1 cellular context compared by ENCODE assay signal in the genomic region with DNA sequence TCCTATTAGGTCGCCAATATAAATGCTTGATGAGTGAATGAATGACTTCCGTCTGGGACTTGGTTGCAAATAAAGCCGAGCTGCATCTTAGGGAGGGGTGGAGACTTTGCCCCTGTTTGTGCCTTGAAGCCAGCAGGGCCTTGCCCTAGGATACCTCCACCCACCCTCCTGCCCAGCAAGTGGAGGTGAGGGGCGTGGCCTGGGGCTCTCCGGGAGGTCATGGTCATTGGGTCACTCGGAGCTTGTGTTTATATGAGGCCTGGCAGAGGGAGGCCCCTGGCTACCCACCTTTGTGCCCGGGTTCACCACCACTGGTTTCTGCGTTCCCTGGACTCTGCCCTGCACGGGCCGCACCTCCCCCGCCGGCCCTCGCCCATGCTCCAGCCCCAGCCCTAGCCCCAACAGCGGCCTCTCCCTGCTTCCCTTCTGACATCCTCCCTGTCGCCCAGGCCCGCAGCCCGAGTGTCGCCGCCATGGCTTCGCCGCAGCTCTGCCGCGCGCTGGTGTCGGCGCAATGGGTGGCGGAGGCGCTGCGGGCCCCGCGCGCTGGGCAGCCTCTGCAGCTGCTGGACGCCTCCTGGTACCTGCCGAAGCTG.
A peak's percentile ranks its signal among the peaks of the same experiment; 100 is the strongest.
TF ChIP-seq lines count a peak whose summit lies in the region.

No MANE protein-coding gene starts in this region.

TF ChIP-seq in HepG2, 621 proteins besides CTCF, POLR2A, EP300 and RAD21 (continues in another document):
- TF ChIP-seq SMARCE1 (IDR thresholded peaks at IDR 0.05; ENCODE audit: borderline replicate concordance) (no peak), ZNF589 (CRISPR knock-in tag; conservative IDR thresholded peaks at IDR 0.05) (no peak), ZNF83 (CRISPR knock-in tag; IDR thresholded peaks at IDR 0.05; ENCODE audit: borderline replicate concordance) (no peak), ZNF713 (CRISPR knock-in tag; IDR thresholded peaks at IDR 0.05) (peak; percentile 65; the same call in 1 of the 2 replicates), AHR (CRISPR knock-in tag; IDR thresholded peaks at IDR 0.05) (0 out of 2 replicates have a peak, but pooled peaks have one; percentile 53), SMAD1 (CRISPR knock-in tag; IDR thresholded peaks at IDR 0.05; ENCODE audit: borderline replicate concordance, low read depth) (no peak), ELF1 (CRISPR knock-in tag; IDR thresholded peaks at IDR 0.05) (no peak), MZF1 (CRISPR knock-in tag; IDR thresholded peaks at IDR 0.05; ENCODE audit: borderline replicate concordance) (no peak), ZFY (CRISPR knock-in tag; IDR thresholded peaks at IDR 0.05) (peak; percentile 57; the same call in 1 of the 2 replicates), ATF7-NPFF (CRISPR knock-in tag; IDR thresholded peaks at IDR 0.05; ENCODE audit: low read depth) (no peak), CREB1 (IDR thresholded peaks at IDR 0.05) (no peak), CREB1 (CRISPR knock-in tag; IDR thresholded peaks at IDR 0.05) (no peak), KLF12 (CRISPR knock-in tag; IDR thresholded peaks at IDR 0.05; ENCODE audit: borderline replicate concordance) (peak; percentile 90; the same call in 1 of the 2 replicates), POLR2G (IDR thresholded peaks at IDR 0.05; ENCODE audit: low read depth, low read length) (peak; percentile 61), HIVEP1 (CRISPR knock-in tag; IDR thresholded peaks at IDR 0.05) (peak; percentile 74), SOX6 (IDR thresholded peaks at IDR 0.05) (no peak), SOX6 (CRISPR knock-in tag; IDR thresholded peaks at IDR 0.05) (peak; percentile 86), CBX1 (IDR thresholded peaks at IDR 0.05; ENCODE audit: low read depth) (no peak), RFX3 (CRISPR knock-in tag; IDR thresholded peaks at IDR 0.05) (no peak), MXI1 (IDR thresholded peaks at IDR 0.05; ENCODE audit: borderline replicate concordance, low read depth, low read length) (no peak), ZNF234 (CRISPR knock-in tag; conservative IDR thresholded peaks at IDR 0.05) (no peak), MED13 (CRISPR knock-in tag; IDR thresholded peaks at IDR 0.05) (0 out of 2 replicates have a peak, but pooled peaks have one; percentile 37), TBP (CRISPR knock-in tag; IDR thresholded peaks at IDR 0.05) (no peak), GLI4 (CRISPR knock-in tag; IDR thresholded peaks at IDR 0.05; ENCODE audit: borderline replicate concordance) (no peak), EEA1 (CRISPR knock-in tag; IDR thresholded peaks at IDR 0.05; ENCODE audit: borderline replicate concordance) (no peak), ZNF235 (CRISPR knock-in tag; IDR thresholded peaks at IDR 0.05; ENCODE audit: borderline replicate concordance) (no peak), NR2F6 (IDR thresholded peaks at IDR 0.05) (peak; percentile 93), NR2F6 (CRISPR knock-in tag; IDR thresholded peaks at IDR 0.05) (peak; percentile 96), NFIB (CRISPR knock-in tag; IDR thresholded peaks at IDR 0.05; ENCODE audit: borderline replicate concordance) (no peak), KDM5B (CRISPR knock-in tag; IDR thresholded peaks at IDR 0.05; ENCODE audit: borderline replicate concordance) (peak; percentile 44; the same call in 1 of the 2 replicates), ZNF619 (CRISPR knock-in tag; IDR thresholded peaks at IDR 0.05) (no peak)
- TF ChIP-seq, protein P1, sequence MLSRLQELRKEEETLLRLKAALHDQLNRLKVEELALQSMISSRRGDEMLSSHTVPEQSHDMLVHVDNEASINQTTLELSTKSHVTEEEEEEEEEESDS (CRISPR knock-in tag; IDR thresholded peaks at IDR 0.05; ENCODE audit: borderline replicate concordance), result no peak
- TF ChIP-seq, protein P2, sequence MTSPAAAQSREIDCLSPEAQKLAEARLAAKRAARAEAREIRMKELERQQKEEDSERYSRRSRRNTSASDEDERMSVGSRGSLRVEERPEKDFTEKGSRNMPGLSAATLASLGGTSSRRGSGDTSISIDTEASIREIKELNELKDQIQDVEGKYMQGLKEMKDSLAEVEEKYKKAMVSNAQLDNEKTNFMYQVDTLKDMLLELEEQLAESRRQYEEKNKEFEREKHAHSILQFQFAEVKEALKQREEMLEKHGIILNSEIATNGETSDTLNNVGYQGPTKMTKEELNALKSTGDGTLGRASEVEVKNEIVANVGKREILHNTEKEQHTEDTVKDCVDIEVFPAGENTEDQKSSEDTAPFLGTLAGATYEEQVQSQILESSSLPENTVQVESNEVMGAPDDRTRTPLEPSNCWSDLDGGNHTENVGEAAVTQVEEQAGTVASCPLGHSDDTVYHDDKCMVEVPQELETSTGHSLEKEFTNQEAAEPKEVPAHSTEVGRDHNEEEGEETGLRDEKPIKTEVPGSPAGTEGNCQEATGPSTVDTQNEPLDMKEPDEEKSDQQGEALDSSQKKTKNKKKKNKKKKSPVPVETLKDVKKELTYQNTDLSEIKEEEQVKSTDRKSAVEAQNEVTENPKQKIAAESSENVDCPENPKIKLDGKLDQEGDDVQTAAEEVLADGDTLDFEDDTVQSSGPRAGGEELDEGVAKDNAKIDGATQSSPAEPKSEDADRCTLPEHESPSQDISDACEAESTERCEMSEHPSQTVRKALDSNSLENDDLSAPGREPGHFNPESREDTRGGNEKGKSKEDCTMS (CRISPR knock-in tag; conservative IDR thresholded peaks at IDR 0.05), result no peak
- TF ChIP-seq, protein P3, sequence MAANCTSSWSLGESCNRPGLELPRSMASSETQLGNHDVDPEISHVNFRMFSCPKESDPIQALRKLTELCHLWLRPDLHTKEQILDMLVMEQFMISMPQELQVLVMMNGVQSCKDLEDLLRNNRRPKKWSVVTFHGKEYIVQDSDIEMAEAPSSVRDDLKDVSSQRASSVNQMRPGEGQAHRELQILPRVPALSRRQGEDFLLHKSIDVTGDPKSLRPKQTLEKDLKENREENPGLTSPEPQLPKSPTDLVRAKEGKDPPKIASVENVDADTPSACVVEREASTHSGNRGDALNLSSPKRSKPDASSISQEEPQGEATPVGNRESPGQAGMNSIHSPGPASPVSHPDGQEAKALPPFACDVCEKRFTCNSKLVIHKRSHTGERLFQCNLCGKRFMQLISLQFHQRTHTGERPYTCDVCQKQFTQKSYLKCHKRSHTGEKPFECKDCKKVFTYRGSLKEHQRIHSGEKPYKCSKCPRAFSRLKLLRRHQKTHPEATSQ (CRISPR knock-in tag; IDR thresholded peaks at IDR 0.05; ENCODE audit: borderline replicate concordance), result no peak
- TF ChIP-seq, protein P4, sequence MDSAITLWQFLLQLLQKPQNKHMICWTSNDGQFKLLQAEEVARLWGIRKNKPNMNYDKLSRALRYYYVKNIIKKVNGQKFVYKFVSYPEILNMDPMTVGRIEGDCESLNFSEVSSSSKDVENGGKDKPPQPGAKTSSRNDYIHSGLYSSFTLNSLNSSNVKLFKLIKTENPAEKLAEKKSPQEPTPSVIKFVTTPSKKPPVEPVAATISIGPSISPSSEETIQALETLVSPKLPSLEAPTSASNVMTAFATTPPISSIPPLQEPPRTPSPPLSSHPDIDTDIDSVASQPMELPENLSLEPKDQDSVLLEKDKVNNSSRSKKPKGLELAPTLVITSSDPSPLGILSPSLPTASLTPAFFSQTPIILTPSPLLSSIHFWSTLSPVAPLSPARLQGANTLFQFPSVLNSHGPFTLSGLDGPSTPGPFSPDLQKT (CRISPR knock-in tag; IDR thresholded peaks at IDR 0.05; ENCODE audit: borderline replicate concordance), result no peak
- TF ChIP-seq, protein P5, sequence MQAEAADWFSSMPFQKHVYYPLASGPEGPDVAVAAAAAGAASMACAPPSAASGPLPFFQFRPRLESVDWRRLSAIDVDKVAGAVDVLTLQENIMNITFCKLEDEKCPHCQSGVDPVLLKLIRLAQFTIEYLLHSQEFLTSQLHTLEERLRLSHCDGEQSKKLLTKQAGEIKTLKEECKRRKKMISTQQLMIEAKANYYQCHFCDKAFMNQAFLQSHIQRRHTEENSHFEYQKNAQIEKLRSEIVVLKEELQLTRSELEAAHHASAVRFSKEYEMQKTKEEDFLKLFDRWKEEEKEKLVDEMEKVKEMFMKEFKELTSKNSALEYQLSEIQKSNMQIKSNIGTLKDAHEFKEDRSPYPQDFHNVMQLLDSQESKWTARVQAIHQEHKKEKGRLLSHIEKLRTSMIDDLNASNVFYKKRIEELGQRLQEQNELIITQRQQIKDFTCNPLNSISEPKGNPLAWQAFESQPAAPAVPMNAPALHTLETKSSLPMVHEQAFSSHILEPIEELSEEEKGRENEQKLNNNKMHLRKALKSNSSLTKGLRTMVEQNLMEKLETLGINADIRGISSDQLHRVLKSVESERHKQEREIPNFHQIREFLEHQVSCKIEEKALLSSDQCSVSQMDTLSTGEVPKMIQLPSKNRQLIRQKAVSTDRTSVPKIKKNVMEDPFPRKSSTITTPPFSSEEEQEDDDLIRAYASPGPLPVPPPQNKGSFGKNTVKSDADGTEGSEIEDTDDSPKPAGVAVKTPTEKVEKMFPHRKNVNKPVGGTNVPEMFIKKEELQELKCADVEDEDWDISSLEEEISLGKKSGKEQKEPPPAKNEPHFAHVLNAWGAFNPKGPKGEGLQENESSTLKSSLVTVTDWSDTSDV (CRISPR knock-in tag; IDR thresholded peaks at IDR 0.05), result no peak
- TF ChIP-seq, protein P6, sequence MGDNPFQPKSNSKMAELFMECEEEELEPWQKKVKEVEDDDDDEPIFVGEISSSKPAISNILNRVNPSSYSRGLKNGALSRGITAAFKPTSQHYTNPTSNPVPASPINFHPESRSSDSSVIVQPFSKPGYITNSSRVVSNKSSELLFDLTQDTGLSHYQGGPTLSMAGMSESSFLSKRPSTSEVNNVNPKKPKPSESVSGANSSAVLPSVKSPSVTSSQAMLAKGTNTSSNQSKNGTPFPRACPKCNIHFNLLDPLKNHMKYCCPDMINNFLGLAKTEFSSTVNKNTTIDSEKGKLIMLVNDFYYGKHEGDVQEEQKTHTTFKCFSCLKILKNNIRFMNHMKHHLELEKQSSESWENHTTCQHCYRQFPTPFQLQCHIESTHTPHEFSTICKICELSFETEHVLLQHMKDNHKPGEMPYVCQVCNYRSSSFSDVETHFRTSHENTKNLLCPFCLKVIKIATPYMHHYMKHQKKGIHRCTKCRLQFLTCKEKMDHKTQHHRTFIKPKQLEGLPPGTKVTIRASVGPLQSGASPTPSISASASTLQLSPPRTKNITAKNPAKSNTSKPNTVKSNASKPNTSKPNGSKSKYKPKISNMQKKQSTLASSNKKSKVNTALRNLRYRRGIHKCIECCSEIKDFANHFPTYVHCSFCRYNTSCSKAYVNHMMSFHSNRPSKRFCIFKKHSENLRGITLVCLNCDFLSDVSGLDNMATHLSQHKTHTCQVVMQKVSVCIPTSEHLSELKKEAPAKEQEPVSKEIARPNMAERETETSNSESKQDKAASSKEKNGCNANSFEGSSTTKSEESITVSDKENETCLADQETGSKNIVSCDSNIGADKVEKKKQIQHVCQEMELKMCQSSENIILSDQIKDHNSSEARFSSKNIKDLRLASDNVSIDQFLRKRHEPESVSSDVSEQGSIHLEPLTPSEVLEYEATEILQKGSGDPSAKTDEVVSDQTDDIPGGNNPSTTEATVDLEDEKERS (CRISPR knock-in tag; IDR thresholded peaks at IDR 0.05), result 0 out of 2 replicates have a peak, but pooled peaks have one; percentile 66
- TF ChIP-seq, protein P7, sequence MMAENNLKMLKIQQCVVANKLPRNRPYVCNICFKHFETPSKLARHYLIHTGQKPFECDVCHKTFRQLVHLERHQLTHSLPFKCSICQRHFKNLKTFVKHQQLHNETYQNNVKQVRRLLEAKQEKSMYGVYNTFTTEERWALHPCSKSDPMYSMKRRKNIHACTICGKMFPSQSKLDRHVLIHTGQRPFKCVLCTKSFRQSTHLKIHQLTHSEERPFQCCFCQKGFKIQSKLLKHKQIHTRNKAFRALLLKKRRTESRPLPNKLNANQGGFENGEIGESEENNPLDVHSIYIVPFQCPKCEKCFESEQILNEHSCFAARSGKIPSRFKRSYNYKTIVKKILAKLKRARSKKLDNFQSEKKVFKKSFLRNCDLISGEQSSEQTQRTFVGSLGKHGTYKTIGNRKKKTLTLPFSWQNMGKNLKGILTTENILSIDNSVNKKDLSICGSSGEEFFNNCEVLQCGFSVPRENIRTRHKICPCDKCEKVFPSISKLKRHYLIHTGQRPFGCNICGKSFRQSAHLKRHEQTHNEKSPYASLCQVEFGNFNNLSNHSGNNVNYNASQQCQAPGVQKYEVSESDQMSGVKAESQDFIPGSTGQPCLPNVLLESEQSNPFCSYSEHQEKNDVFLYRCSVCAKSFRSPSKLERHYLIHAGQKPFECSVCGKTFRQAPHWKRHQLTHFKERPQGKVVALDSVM (CRISPR knock-in tag; IDR thresholded peaks at IDR 0.05), result peak; percentile 46; the same call in 1 of the 2 replicates
- TF ChIP-seq, protein P8, sequence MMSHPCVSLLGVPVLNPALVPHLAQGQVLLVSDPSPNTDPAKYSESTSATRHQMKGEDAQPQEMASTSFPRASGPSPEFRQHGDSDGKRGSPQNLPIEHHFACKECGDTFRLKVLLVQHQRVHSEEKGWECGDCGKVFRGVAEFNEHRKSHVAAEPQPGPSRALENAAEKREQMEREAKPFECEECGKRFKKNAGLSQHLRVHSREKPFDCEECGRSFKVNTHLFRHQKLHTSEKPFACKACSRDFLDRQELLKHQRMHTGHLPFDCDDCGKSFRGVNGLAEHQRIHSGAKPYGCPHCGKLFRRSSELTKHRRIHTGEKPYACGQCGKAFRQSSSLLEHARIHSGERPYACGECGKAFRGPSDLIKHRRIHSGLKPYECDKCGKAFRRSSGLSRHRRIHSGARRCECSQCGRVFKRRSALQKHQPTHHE (CRISPR knock-in tag; IDR thresholded peaks at IDR 0.05; ENCODE audit: borderline replicate concordance), result no peak
- TF ChIP-seq, protein P9, sequence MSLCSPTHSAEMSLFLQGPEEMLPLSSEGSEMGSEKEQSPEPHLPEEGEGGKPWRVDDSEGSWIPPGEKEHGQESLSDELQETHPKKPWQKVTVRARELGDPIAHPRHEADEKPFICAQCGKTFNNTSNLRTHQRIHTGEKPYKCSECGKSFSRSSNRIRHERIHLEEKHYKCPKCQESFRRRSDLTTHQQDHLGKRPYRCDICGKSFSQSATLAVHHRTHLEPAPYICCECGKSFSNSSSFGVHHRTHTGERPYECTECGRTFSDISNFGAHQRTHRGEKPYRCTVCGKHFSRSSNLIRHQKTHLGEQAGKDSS (CRISPR knock-in tag; IDR thresholded peaks at IDR 0.05; ENCODE audit: borderline replicate concordance, low read depth), result peak; percentile 72; the same call in 1 of the 2 replicates
